In genomic region chr14:54773171-54774006, GRCh38 we compare ENCODE assay signal across 1 cellular context.
TF ChIP-seq lines count a peak whose summit lies in the region.

No MANE protein-coding gene starts in this region.

TF ChIP-seq in HEK293, 187 proteins besides CTCF, POLR2A, EP300 and RAD21 (continued from another document and continues in another):
- TF ChIP-seq MEIS1 (CRISPR knock-in tag; IDR thresholded peaks at IDR 0.05; ENCODE audit: borderline replicate concordance), result no peak
- peak; percentile 90 for TF ChIP-seq GLIS1 (tag by site-specific recombination; IDR thresholded peaks at IDR 0.05)
- TF ChIP-seq ZNF157 (tag by site-specific recombination; IDR thresholded peaks at IDR 0.05), result no peak
- peak; percentile 54; the same call in 1 of the 2 replicates for TF ChIP-seq ZNF394 (tag by site-specific recombination; IDR thresholded peaks at IDR 0.05; ENCODE audit: borderline replicate concordance)
- no peak for TF ChIP-seq ZNF223 (tag by site-specific recombination; IDR thresholded peaks at IDR 0.05)
- no peak for TF ChIP-seq ZSCAN18 (tag by site-specific recombination; IDR thresholded peaks at IDR 0.05)
- TF ChIP-seq REPIN1 (tag by site-specific recombination; IDR thresholded peaks at IDR 0.05; ENCODE audit: low read depth), result no peak
- peak; percentile 33 for TF ChIP-seq ZXDB (tag by site-specific recombination; IDR thresholded peaks at IDR 0.05)
- TF ChIP-seq TSHZ1 (tag by site-specific recombination; IDR thresholded peaks at IDR 0.05; ENCODE audit: borderline replicate concordance), result peak; percentile 54; the same call in 1 of the 2 replicates
- TF ChIP-seq ZNF513 (tag by site-specific recombination; IDR thresholded peaks at IDR 0.05), result no peak
- no peak for TF ChIP-seq ZNF837 (tag by site-specific recombination; IDR thresholded peaks at IDR 0.05)
- no peak for TF ChIP-seq KLF1 (tag by site-specific recombination; IDR thresholded peaks at IDR 0.05)
- TF ChIP-seq ZNF561 (tag by site-specific recombination; IDR thresholded peaks at IDR 0.05; ENCODE audit: borderline replicate concordance), result 0 out of 2 replicates have a peak, but pooled peaks have one; percentile 66
- no peak for TF ChIP-seq ZNF184 (tag by site-specific recombination; IDR thresholded peaks at IDR 0.05)
- TF ChIP-seq GLI4 (tag by site-specific recombination; IDR thresholded peaks at IDR 0.05), result no peak
- TF ChIP-seq ZNF701 (tag by site-specific recombination; IDR thresholded peaks at IDR 0.05), result no peak
- no peak; the same call in 1 of the 2 replicates for TF ChIP-seq KLF10 (tag by site-specific recombination; IDR thresholded peaks at IDR 0.05)
- TF ChIP-seq ZBTB10 (tag by site-specific recombination; IDR thresholded peaks at IDR 0.05), result no peak
- TF ChIP-seq ZNF548 (tag by site-specific recombination; IDR thresholded peaks at IDR 0.05), result no peak
- no peak for TF ChIP-seq ZNF112 (tag by site-specific recombination; IDR thresholded peaks at IDR 0.05)
- TF ChIP-seq ATF2 (tag by site-specific recombination; IDR thresholded peaks at IDR 0.05; ENCODE audit: low read depth), result no peak
- TF ChIP-seq ZNF843 (tag by site-specific recombination; IDR thresholded peaks at IDR 0.05), result no peak
- no peak for TF ChIP-seq SETDB1 (IDR thresholded peaks at IDR 0.05; ENCODE audit: insufficient read length, low read length)
- no peak for TF ChIP-seq ZNF792 (tag by site-specific recombination; IDR thresholded peaks at IDR 0.05)
- no peak for TF ChIP-seq KLF9 (tag by site-specific recombination; IDR thresholded peaks at IDR 0.05; ENCODE audit: low read depth)
- peak; percentile 80 for TF ChIP-seq KLF17 (tag by site-specific recombination; IDR thresholded peaks at IDR 0.05)
- TF ChIP-seq ZSCAN5A (tag by site-specific recombination; IDR thresholded peaks at IDR 0.05), result no peak
- TF ChIP-seq ZSCAN30 (tag by site-specific recombination; IDR thresholded peaks at IDR 0.05), result peak; percentile 43; the same call in 1 of the 2 replicates
- 0 out of 2 replicates have a peak, but pooled peaks have one; percentile 35 for TF ChIP-seq ZFP69B (tag by site-specific recombination; IDR thresholded peaks at IDR 0.05)
- no peak for TF ChIP-seq ZNF202 (tag by site-specific recombination; IDR thresholded peaks at IDR 0.05; ENCODE audit: borderline replicate concordance)
- no peak for TF ChIP-seq ZNF555 (tag by site-specific recombination; conservative IDR thresholded peaks at IDR 0.05)
- peak; percentile 18 for TF ChIP-seq ZBTB26 (tag by site-specific recombination; optimal IDR thresholded peaks at IDR 0.05)
- TF ChIP-seq ZFP3 (tag by site-specific recombination; IDR thresholded peaks at IDR 0.05; ENCODE audit: low read depth), result no peak
- peak; percentile 75 for TF ChIP-seq ZNF654 (tag by site-specific recombination; IDR thresholded peaks at IDR 0.05; ENCODE audit: low read depth)
- no peak for TF ChIP-seq SP3 (tag by site-specific recombination; IDR thresholded peaks at IDR 0.05)
- TF ChIP-seq ZNF37A (tag by site-specific recombination; IDR thresholded peaks at IDR 0.05), result no peak
- peak; percentile 97 for TF ChIP-seq ZBTB20 (tag by site-specific recombination; IDR thresholded peaks at IDR 0.05)
- no peak for TF ChIP-seq ZNF704 (tag by site-specific recombination; IDR thresholded peaks at IDR 0.05)
- no peak for TF ChIP-seq ZBTB49 (tag by site-specific recombination; IDR thresholded peaks at IDR 0.05; ENCODE audit: low read depth)
- no peak for TF ChIP-seq ZNF514 (tag by site-specific recombination; IDR thresholded peaks at IDR 0.05)
- TF ChIP-seq ZNF560 (tag by site-specific recombination; IDR thresholded peaks at IDR 0.05; ENCODE audit: borderline replicate concordance), result no peak
- peak; percentile 85 for TF ChIP-seq ZNF10 (tag by site-specific recombination; IDR thresholded peaks at IDR 0.05)
- no peak for TF ChIP-seq ELK4 (IDR thresholded peaks at IDR 0.05; ENCODE audit: borderline replicate concordance, low read depth, low read length)
- TF ChIP-seq ZBTB48 (tag by site-specific recombination; IDR thresholded peaks at IDR 0.05), result peak; percentile 60
